In the genomic region with DNA sequence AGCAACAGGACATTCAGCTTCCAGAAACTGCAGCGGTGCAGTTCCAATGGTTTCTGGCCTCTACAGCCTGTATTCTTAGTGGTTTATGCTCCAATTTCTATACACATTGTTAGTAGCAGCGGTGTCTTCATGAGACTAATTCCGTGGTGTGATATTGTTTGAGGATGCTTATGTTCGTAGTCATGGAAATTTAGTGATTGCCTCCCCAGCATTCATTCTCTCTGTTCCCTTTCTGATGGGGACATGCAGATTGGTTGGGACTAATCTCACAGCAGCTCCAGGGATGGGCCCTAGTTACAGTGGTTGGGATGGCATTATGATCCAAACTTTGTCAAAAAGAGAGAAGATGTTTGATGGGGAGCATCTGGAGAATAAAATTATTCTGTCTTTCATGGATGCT, we compare ENCODE assay signal across 19 cellular contexts.
DNase-seq lines count a peak whose midpoint lies in the region; ATAC-seq and TF ChIP-seq lines count a peak whose summit lies in the region.
"Had no signal": no experiment of that assay in that cellular context is flagged by ENCODE, and none has a peak within 500 bp of the region (broad histone marks: within the 10 kb centered on the region; RNA-seq: fewer than 3 reads in every experiment).

No MANE protein-coding gene starts in this region.

- DNase-seq in dermis microvascular lymphatic vessel endothelial cell (ENCODE audit: low read depth in 2 of 2) (peak; percentile 62 to 66), thoracic aorta (ENCODE audit: low spot score) (no peak), occipital lobe (lab: John Stamatoyannopoulos, UW) (no peak), PC-9 (no peak)
- DNase-seq: ACHN; BE2C; C1 segment of cervical spinal cord; CD4-positive, CD25-positive, alpha-beta regulatory T cell; CD8-positive, alpha-beta memory T cell; COR-L47; DMS 273 treated with DMSO at 0.1 percent for 48 hours; DMS53; DND-41; EL had no signal

- H4K20me1 ChIP-seq in Loucy (ENCODE audit: insufficient read depth, low read length, poor library complexity, severe bottlenecking), result no peaks in the 10 kb centered on the region
- no peaks in the 10 kb centered on the region for H4K20me1 ChIP-seq in PC-9 (ENCODE audit: insufficient read depth)

- H2AFZ ChIP-seq in Loucy (ENCODE audit: low read length) (0 out of 2 replicates have a peak overlapping the region, but pooled peaks have one; percentile 26), PC-9 (no peak overlapping the region; the same call in 1 of the 2 replicates)

- H3K9ac ChIP-seq in Loucy (ENCODE audit: low read depth, low read length, poor library complexity, severe bottlenecking), result no peak overlapping the region

- intact Hi-C loops in PC-9 (cut with micrococcal nuclease; ENCODE audit: unreplicated experiment), result no loop called here

- H3F3A ChIP-seq in Loucy (ENCODE audit: low read depth) (no peaks in the 10 kb centered on the region), PC-9 (ENCODE audit: insufficient read depth, low read depth) (no peaks in the 10 kb centered on the region)

- H3K27ac ChIP-seq in thoracic aorta (peak overlapping the region; percentile 19 to 41), PC-9 (no peak overlapping the region)

- H3K36me3 ChIP-seq in Loucy (ENCODE audit: insufficient read depth, low read length), result no peaks in the 10 kb centered on the region
- no peaks in the 10 kb centered on the region for H3K36me3 ChIP-seq in thoracic aorta
- no peaks in the 10 kb centered on the region for H3K36me3 ChIP-seq in PC-9 (ENCODE audit: low read depth)
- H3K36me3 ChIP-seq: BE2C, HAP-1 had no signal

- no peaks in the 10 kb centered on the region for H3K79me2 ChIP-seq in Loucy (ENCODE audit: insufficient read depth, low read length)
- H3K79me2 ChIP-seq in PC-9 (ENCODE audit: low read depth), result no peaks in the 10 kb centered on the region

- POLR2A ChIA-PET in PC-9 (lab: Charles Lee; ENCODE audit: unreplicated experiment), result no interaction called here

- no TSS peak for BruUV-seq in PC-9 (replicated peaks; lab: Mats Ljungman, UMichigan)

- H3K9me3 ChIP-seq in Loucy (ENCODE audit: insufficient read depth, low read depth, low read length), result no peaks in the 10 kb centered on the region
- H3K9me3 ChIP-seq in thoracic aorta, result no peaks in the 10 kb centered on the region
- no peaks in the 10 kb centered on the region for H3K9me3 ChIP-seq in PC-9 (ENCODE audit: insufficient read depth, low read depth)
- H3K9me3 ChIP-seq: BE2C, HAP-1 had no signal

- ATAC-seq in thoracic aorta (ENCODE audit: insufficient number of reproducible peaks, low FRiP score, low read depth), result no peak
- ATAC-seq in GM18498 (IDR thresholded peaks at IDR 0.05; ENCODE audit: unreplicated experiment), result no peak
- no peak for ATAC-seq in GM19467 (IDR thresholded peaks at IDR 0.05; ENCODE audit: unreplicated experiment)
- ATAC-seq: GM12878 had no signal

- H3K4me2 ChIP-seq in Loucy (ENCODE audit: low read depth, low read length, poor library complexity, severe bottlenecking), result no peak overlapping the region
- H3K4me2 ChIP-seq in PC-9, result no peak overlapping the region

- H3K27me3 ChIP-seq in Loucy (ENCODE audit: insufficient read depth, low read length, poor library complexity, severe bottlenecking) (no peaks in the 10 kb centered on the region), thoracic aorta (replicated peaks; ENCODE audit: insufficient read depth) (no peaks in the 10 kb centered on the region), PC-9 (ENCODE audit: insufficient read depth, low read depth) (no peaks in the 10 kb centered on the region)
- H3K27me3 ChIP-seq: BE2C had no signal

- H3K4me1 ChIP-seq in Loucy (ENCODE audit: insufficient read depth, low read length, poor library complexity, severe bottlenecking) (no peaks in the 10 kb centered on the region), thoracic aorta (ENCODE audit: control insufficient read depth in 1 of 2, low read depth in 2 of 2) (peaks cover 3 to 37% of the 10 kb centered on the region in 2 donors), PC-9 (replicated peaks; ENCODE audit: insufficient read depth) (no peaks in the 10 kb centered on the region)
- H3K4me1 ChIP-seq: BE2C, HAP-1 had no signal

- no peak for TF ChIP-seq CTCF in Loucy (conservative IDR thresholded peaks at IDR 0.05; ENCODE audit: low read length)
- TF ChIP-seq CTCF in thoracic aorta (IDR thresholded peaks at IDR 0.05), result no peak
- no peak for TF ChIP-seq CTCF in PC-9 (conservative IDR thresholded peaks at IDR 0.05)

- no peaks in the 10 kb centered on the region for H3K9me2 ChIP-seq in Loucy (replicated peaks; ENCODE audit: low read depth, low read length)
- H3K9me2 ChIP-seq in PC-9 (ENCODE audit: insufficient read depth), result no peaks in the 10 kb centered on the region

- H3K4me3 ChIP-seq in Loucy (ENCODE audit: low read length, poor library complexity, severe bottlenecking), result no peak overlapping the region
- no peak overlapping the region for H3K4me3 ChIP-seq in thoracic aorta
- H3K4me3 ChIP-seq in PC-9, result no peak overlapping the region
- H3K4me3 ChIP-seq: GM12878, HAP-1 had no signal

- CTCF ChIA-PET in PC-9 (lab: Charles Lee), result interaction anchor here (0.6 kb wide), 1 partner anchor 611 kb away, joined by 12 read pairs; no protein-coding TSS in a partner anchor

Comparison
In these comparisons a context has a peak if more than half of its experiments do, and no peak if none do; other contexts are left out.
1. DNase-seq: peak in dermis microvascular lymphatic vessel endothelial cell (2 of 2); none in thoracic aorta (single experiment), occipital lobe (single experiment) and PC-9 (0 of 2).